Comparison of ENCODE assay signal across 30 cellular contexts in the genomic region with DNA sequence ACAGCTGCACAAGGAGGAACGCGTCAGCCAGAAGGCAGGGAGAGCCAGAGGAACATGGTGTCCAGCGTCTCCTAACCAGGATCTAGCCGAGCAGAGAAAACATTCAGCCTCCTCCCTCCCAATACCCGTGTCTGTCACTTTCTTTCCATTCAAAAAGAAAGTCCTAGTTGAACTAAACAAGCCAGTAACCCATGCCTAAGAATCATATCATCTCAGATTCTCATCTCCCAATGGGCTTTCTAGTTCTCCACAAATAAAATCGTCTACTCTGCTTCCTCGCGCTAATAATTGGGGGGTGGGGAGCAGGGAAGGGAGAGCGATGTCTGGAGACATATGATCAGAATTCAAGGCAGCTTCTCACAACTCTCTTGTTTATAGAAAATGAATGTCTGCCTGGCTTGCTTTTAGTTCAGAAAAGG. TPM values are rescaled to one million over a fixed set of nuclear protein-coding genes. Genes with fewer than 3 reads are reported as not detected.
A peak's percentile ranks its signal among the peaks of the same experiment; 100 is the strongest.
DNase-seq lines count a peak whose midpoint lies in the region; ATAC-seq and TF ChIP-seq lines count a peak whose summit lies in the region.
"Had no signal": no experiment of that assay in that cellular context is flagged by ENCODE, and none has a peak within 500 bp of the region (broad histone marks: within the 10 kb centered on the region; RNA-seq: fewer than 3 reads in every experiment).

No MANE protein-coding gene starts in this region.

- BruUV-seq in Caco-2 (replicated peaks; lab: Mats Ljungman, UMichigan), result no TSS peak

- H3K27me3 ChIP-seq in Caco-2 (replicated peaks; ENCODE audit: control insufficient read depth, insufficient read depth, low read length) (no peaks in the 10 kb centered on the region), iPS-15b (ENCODE audit: control insufficient read depth, insufficient read depth, low read length) (peaks cover 99% of the 10 kb centered on the region)
- peaks cover 88% of the 10 kb centered on the region for H3K27me3 ChIP-seq in CD4-positive, alpha-beta T cell (ENCODE audit: control insufficient read depth, insufficient read depth, low read length)

- H3K9ac ChIP-seq in iPS-15b (ENCODE audit: low read depth, low read length), result no peak overlapping the region
- H3K9ac ChIP-seq: GM23248, parathyroid adenoma had no signal

- no peak overlapping the region for H3K4me3 ChIP-seq in Caco-2 (ENCODE audit: low read depth, low read length)
- H3K4me3 ChIP-seq in iPS-15b (ENCODE audit: low read depth, low read length), result peak overlapping the region; percentile 16
- H3K4me3 ChIP-seq: breast epithelium, GM23248, K562, skin epidermis had no signal

- peaks cover 6% of the 10 kb centered on the region for H3K27me3 Mint-ChIP-seq in Caco-2 (ENCODE audit: insufficient read depth, unreplicated experiment)
- H3K27me3 Mint-ChIP-seq in activated CD4-positive, alpha-beta T cell treated with anti-CD3 and anti-CD28 coated beads, Interleukin-2, amount 10 ng/mL, durations not matched to agents 24 days and 14 days, result peaks cover 85% of the 10 kb centered on the region
- peaks cover 83% of the 10 kb centered on the region for H3K27me3 Mint-ChIP-seq in CD4-positive, alpha-beta T cell

- H3K9me3 ChIP-seq in Caco-2, result no peaks in the 10 kb centered on the region
- no peaks in the 10 kb centered on the region for H3K9me3 ChIP-seq in iPS-15b (ENCODE audit: control insufficient read depth, insufficient read depth, low read length)
- no peaks in the 10 kb centered on the region for H3K9me3 ChIP-seq in CD4-positive, alpha-beta T cell (ENCODE audit: control insufficient read depth, low read length)
- H3K9me3 ChIP-seq: breast epithelium had no signal

- H3K36me3 ChIP-seq in Caco-2 (ENCODE audit: control insufficient read depth, insufficient read depth, low read length) (no peaks in the 10 kb centered on the region), iPS-15b (ENCODE audit: control insufficient read depth, insufficient read depth, low read length) (no peaks in the 10 kb centered on the region)
- H3K36me3 ChIP-seq: breast epithelium had no signal

- intact Hi-C loops in Caco-2 (cut with micrococcal nuclease; ENCODE audit: unreplicated experiment), result loop anchor here (5.0 kb wide), 1 partner anchor 60 kb away; no protein-coding TSS in a partner anchor
- intact Hi-C loops in activated CD4-positive, alpha-beta T cell treated with anti-CD3 and anti-CD28 coated beads, Interleukin-2, amount 10 ng/mL, durations not matched to agents 24 days and 14 days (cut with micrococcal nuclease), result no loop called here
- intact Hi-C loops in CD4-positive, alpha-beta T cell (cut with DNase I, micrococcal nuclease), result no loop called here

- peaks cover 13% of the 10 kb centered on the region for H3K4me1 ChIP-seq in Caco-2
- peaks cover 9% of the 10 kb centered on the region for H3K4me1 ChIP-seq in iPS-15b (ENCODE audit: control insufficient read depth, insufficient read depth, low read length)
- H3K4me1 ChIP-seq: parathyroid adenoma had no signal

- no peak for TF ChIP-seq CTCF in Caco-2 (IDR thresholded peaks at IDR 0.05; ENCODE audit: insufficient read depth in 1 of 2, low read depth in 1 of 2, low read length in 1 of 2, severe bottlenecking in 1 of 2, unreplicated experiment in 1 of 2)
- TF ChIP-seq CTCF in CD4-positive, alpha-beta T cell (IDR thresholded peaks at IDR 0.05), result no peak

- ATAC-seq in GM18858 (IDR thresholded peaks at IDR 0.05; ENCODE audit: unreplicated experiment), result no peak
- no peak for ATAC-seq in CD4-positive, alpha-beta T cell (ENCODE audit: poor library complexity)
- ATAC-seq: activated naive CD4-positive, alpha-beta T cell treated with anti-CD3 and anti-CD28 coated beads, Interleukin-2, amount 50 U/mL, for 72 hours; K562; stimulated activated memory B cell treated with anti-CD40 and anti-IgM and Interleukin-4, amounts not matched to agents 10 μg/mL and 1 μg/mL and 100 μg/mL, for 72 hours had no signal

- H3K9me3 Mint-ChIP-seq in Caco-2 (ENCODE audit: unreplicated experiment), result no peaks in the 10 kb centered on the region
- H3K9me3 Mint-ChIP-seq in activated CD4-positive, alpha-beta T cell treated with anti-CD3 and anti-CD28 coated beads, Interleukin-2, amount 10 ng/mL, durations not matched to agents 24 days and 14 days, result peaks cover 13% of the 10 kb centered on the region
- H3K9me3 Mint-ChIP-seq in CD4-positive, alpha-beta T cell, result peaks cover 4% of the 10 kb centered on the region
- H3K9me3 Mint-ChIP-seq: HFFc6; stimulated activated memory B cell treated with anti-CD40 and anti-IgM and Interleukin-4, amounts not matched to agents 10 μg/mL and 1 μg/mL and 100 μg/mL, for 72 hours; WTC11 had no signal

- CTCF ChIA-PET in Caco-2 (lab: Charles Lee), result interaction anchor here (0.6 kb wide), 1 partner anchor 186 kb away, joined by 3 read pairs; no protein-coding TSS in a partner anchor
- CTCF ChIA-PET in CD4-positive, alpha-beta T cell (lab: Charles Lee), result no interaction called here

- H3K4me3 Mint-ChIP-seq in Caco-2 (ENCODE audit: unreplicated experiment), result peak overlapping the region; percentile 42
- no peak overlapping the region for H3K4me3 Mint-ChIP-seq in activated CD4-positive, alpha-beta T cell treated with anti-CD3 and anti-CD28 coated beads, Interleukin-2, amount 10 ng/mL, durations not matched to agents 24 days and 14 days
- no peak overlapping the region for H3K4me3 Mint-ChIP-seq in CD4-positive, alpha-beta T cell
- H3K4me3 Mint-ChIP-seq: activated CD4-positive, alpha-beta T cell treated with anti-CD3 and anti-CD28 coated beads, Interleukin-2, amount 10 ng/mL, durations not matched to agents 7 days and 5 days; HFFc6; stimulated activated memory B cell treated with anti-CD40 and anti-IgM and Interleukin-4, amounts not matched to agents 10 μg/mL and 1 μg/mL and 100 μg/mL, for 72 hours had no signal

- POLR2A ChIA-PET in Caco-2 (lab: Charles Lee), result no interaction called here
- POLR2A ChIA-PET in CD4-positive, alpha-beta T cell (lab: Charles Lee), result no interaction called here

- H3K27ac Mint-ChIP-seq in Caco-2 (ENCODE audit: unreplicated experiment), result no peak overlapping the region
- H3K27ac Mint-ChIP-seq in activated CD4-positive, alpha-beta T cell treated with anti-CD3 and anti-CD28 coated beads, Interleukin-2, amount 10 ng/mL, durations not matched to agents 24 days and 14 days, result no peak overlapping the region
- no peak overlapping the region for H3K27ac Mint-ChIP-seq in CD4-positive, alpha-beta T cell
- H3K27ac Mint-ChIP-seq: activated CD4-positive, alpha-beta T cell treated with anti-CD3 and anti-CD28 coated beads, Interleukin-2, amount 10 ng/mL, durations not matched to agents 7 days and 5 days; HFFc6; stimulated activated memory B cell treated with anti-CD40 and anti-IgM and Interleukin-4, amounts not matched to agents 10 μg/mL and 1 μg/mL and 100 μg/mL, for 72 hours; WTC11 had no signal

- no peak overlapping the region for H3K27ac ChIP-seq in CD4-positive, alpha-beta T cell (ENCODE audit: low read depth, low read length)
- H3K27ac ChIP-seq: breast epithelium, GM23248, parathyroid adenoma, skin epidermis had no signal

- H3K36me3 Mint-ChIP-seq in Caco-2 (ENCODE audit: insufficient read depth, unreplicated experiment), result no peaks in the 10 kb centered on the region
- peaks cover 2% of the 10 kb centered on the region for H3K36me3 Mint-ChIP-seq in activated CD4-positive, alpha-beta T cell treated with anti-CD3 and anti-CD28 coated beads, Interleukin-2, amount 10 ng/mL, durations not matched to agents 24 days and 14 days (ENCODE audit: low read depth)
- no peaks in the 10 kb centered on the region for H3K36me3 Mint-ChIP-seq in CD4-positive, alpha-beta T cell (ENCODE audit: low read depth)
- H3K36me3 Mint-ChIP-seq: stimulated activated memory B cell treated with anti-CD40 and anti-IgM and Interleukin-4, amounts not matched to agents 10 μg/mL and 1 μg/mL and 100 μg/mL, for 72 hours; WTC11 had no signal

- H3K4me1 Mint-ChIP-seq in Caco-2 (ENCODE audit: low read depth, unreplicated experiment), result no peaks in the 10 kb centered on the region
- H3K4me1 Mint-ChIP-seq in activated CD4-positive, alpha-beta T cell treated with anti-CD3 and anti-CD28 coated beads, Interleukin-2, amount 10 ng/mL, durations not matched to agents 24 days and 14 days, result no peaks in the 10 kb centered on the region
- H3K4me1 Mint-ChIP-seq in CD4-positive, alpha-beta T cell (ENCODE audit: low read depth), result no peaks in the 10 kb centered on the region
- H3K4me1 Mint-ChIP-seq: activated CD4-positive, alpha-beta T cell treated with anti-CD3 and anti-CD28 coated beads, Interleukin-2, amount 10 ng/mL, durations not matched to agents 7 days and 5 days; stimulated activated memory B cell treated with anti-CD40 and anti-IgM and Interleukin-4, amounts not matched to agents 10 μg/mL and 1 μg/mL and 100 μg/mL, for 72 hours had no signal

- DNase-seq in Caco-2, result no peak
- DNase-seq in DMS79 treated with DMSO at 0.1 percent for 48 hours (lab: John Stamatoyannopoulos, UW), result peak; percentile 97
- peak; percentile 60 for DNase-seq in NCI-H345 (lab: John Stamatoyannopoulos, UW)
- DNase-seq in effector CD4-positive, alpha-beta T cell, result no peak
- DNase-seq in activated CD4-positive, alpha-beta T cell treated with anti-CD3 and anti-CD28 coated beads, Interleukin-2, amount 10 ng/mL, durations not matched to agents 24 days and 14 days, result no peak
- no peak for DNase-seq in CD4-positive, alpha-beta T cell
- DNase-seq: activated CD4-positive, alpha-beta T cell treated with anti-CD3 and anti-CD28 coated beads, Interleukin-2, amount 10 ng/mL, durations not matched to agents 7 days and 5 days; activated effector memory CD4-positive, alpha-beta T cell treated with Interleukin-2 at 50 U/mL for 16 hours; amygdala; DND-41; GM23248; HFFc6; hypothalamus; NCI-H2171; NCI-H82 had no signal

RNA-seq across cellular contexts. Expression of a gene that starts 7.4 kb away (rescaled TPM):
- 0.66 and 1.5 TPM in 2 replicates for total RNA-seq in Caco-2 (2022)
- total RNA-seq in activated CD4-positive, alpha-beta T cell treated with anti-CD3 and anti-CD28 coated beads, Interleukin-2, amount 10 ng/mL, durations not matched to agents 24 days and 14 days, result not detected in 2 replicates
- total RNA-seq in CD4-positive, alpha-beta T cell, result not detected
- total RNA-seq: activated CD4-positive, alpha-beta T cell treated with anti-CD3 and anti-CD28 coated beads, Interleukin-2, amount 10 ng/mL, durations not matched to agents 7 days and 5 days; activated CD8-positive, alpha-beta memory T cell treated with anti-CD3 and anti-CD28 coated beads for 36 hours; activated naive CD4-positive, alpha-beta T cell treated with anti-CD3 and anti-CD28 coated beads, Interleukin-2, amount 50 U/mL, for 72 hours; breast epithelium; GM23248; HFFc6; mesenteric fat pad; SK-MEL-5; subcutaneous adipose tissue; T-helper 1 cell treated with Interleukin-12 subunit alpha and Interleukin-12 subunit beta and Interleukin-4 antibody, amounts not matched to agents 30 ng/mL and 1 ng/mL, for 36 hours; ureter; WTC11 had no signal

Comparison
In these comparisons a context has a peak if more than half of its experiments do, and no peak if none do; other contexts are left out.
1. DNase-seq: peak in DMS79 treated with DMSO at 0.1 percent for 48 hours (single experiment) and NCI-H345 (single experiment); none in Caco-2 (0 of 2), effector CD4-positive, alpha-beta T cell (single experiment), activated CD4-positive, alpha-beta T cell treated with anti-CD3 and anti-CD28 coated beads, Interleukin-2, amount 10 ng/mL, durations not matched to agents 24 days and 14 days (single experiment) and CD4-positive, alpha-beta T cell (0 of 10).